In genomic region chr14:42855159-42855558, GRCh38 we compare ENCODE assay signal across 1 cellular context.
TF ChIP-seq lines count a peak whose summit lies in the region.

No MANE protein-coding gene starts in this region.

TF ChIP-seq in SK-N-SH, 30 proteins besides CTCF, POLR2A, EP300 and RAD21 (continued from another document):
- no peak for TF ChIP-seq REST (IDR thresholded peaks at IDR 0.05; ENCODE audit: low read depth, low read length)
- no peak for TF ChIP-seq JUND (IDR thresholded peaks at IDR 0.05)
- no peak for TF ChIP-seq SIN3A (IDR thresholded peaks at IDR 0.05; ENCODE audit: borderline replicate concordance, low read depth, low read length)
- TF ChIP-seq GATA2 (CRISPR knock-in tag; IDR thresholded peaks at IDR 0.05): no peak
- TF ChIP-seq PBX3 (IDR thresholded peaks at IDR 0.05): no peak
- no peak for TF ChIP-seq USF1 (IDR thresholded peaks at IDR 0.05; ENCODE audit: borderline replicate concordance, low read depth)
- no peak for TF ChIP-seq FOXM1 (IDR thresholded peaks at IDR 0.05; ENCODE audit: low read depth)
- TF ChIP-seq FOXJ3 (CRISPR knock-in tag; IDR thresholded peaks at IDR 0.05): no peak
